ENCODE assay signal across 23 cellular contexts in the genomic region with DNA sequence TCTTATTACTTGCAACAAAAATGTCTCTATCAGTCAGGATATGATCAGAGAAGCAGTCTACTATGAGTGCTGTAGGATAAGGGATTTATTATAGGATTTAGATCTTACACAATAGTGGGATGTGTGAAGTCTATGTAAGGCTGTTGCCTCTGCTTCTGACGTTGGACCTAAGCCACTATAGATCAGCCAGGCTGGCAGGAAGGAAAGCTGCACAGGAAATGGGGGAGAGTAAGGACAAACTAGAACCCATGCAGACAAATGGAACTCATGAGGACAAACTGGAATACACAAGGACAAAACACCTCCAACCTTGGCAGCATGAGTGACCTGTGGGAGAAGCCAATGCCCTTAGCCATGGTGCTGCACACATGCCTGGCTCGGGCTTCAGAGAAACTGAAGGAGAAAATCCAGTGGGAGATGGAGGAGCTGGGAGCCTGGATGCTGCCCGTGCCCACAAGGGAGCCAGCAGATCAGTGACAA.
DNase-seq lines count a peak whose midpoint lies in the region; ATAC-seq and TF ChIP-seq lines count a peak whose summit lies in the region.
"Had no signal": no experiment of that assay in that cellular context is flagged by ENCODE, and none has a peak within 500 bp of the region (broad histone marks: within the 10 kb centered on the region; RNA-seq: fewer than 3 reads in every experiment).

No MANE protein-coding gene starts in this region.

- TF ChIP-seq EP300 in esophagus muscularis mucosa (IDR thresholded peaks at IDR 0.05): no peak

- no peaks in the 10 kb centered on the region for H3K9me3 ChIP-seq in esophagus muscularis mucosa
- H3K9me3 ChIP-seq: BE2C had no signal

- in situ Hi-C loops in SK-MEL-5 (cut with HindIII; ENCODE audit: low pct_unique_long_range_greater_than_20kb, low sequenced_read_pairs): no loop called here

- H3K27me3 ChIP-seq in esophagus muscularis mucosa: no peaks in the 10 kb centered on the region
- no peaks in the 10 kb centered on the region for H3K27me3 ChIP-seq in GM23338 (ENCODE audit: insufficient read depth)
- H3K27me3 ChIP-seq: BE2C, BLaER1 had no signal

- no peaks in the 10 kb centered on the region for H3K27me3 Mint-ChIP-seq in GM23338 (ENCODE audit: insufficient read depth, low read depth, poor library complexity)
- H3K27me3 Mint-ChIP-seq in T-helper 2 cell treated with Interferon-gamma antibody and Interleukin-4, amounts not matched to agents 5 μg/mL and 100 μg/mL, for 36 hours (ENCODE audit: low read depth): peaks cover 35% of the 10 kb centered on the region

- H3F3A ChIP-seq in GM23338 (replicated peaks; ENCODE audit: low read depth): no peaks in the 10 kb centered on the region

- H3K9me3 Mint-ChIP-seq in GM23338: no peaks in the 10 kb centered on the region
- peaks cover 11% of the 10 kb centered on the region for H3K9me3 Mint-ChIP-seq in T-helper 2 cell treated with Interferon-gamma antibody and Interleukin-4, amounts not matched to agents 5 μg/mL and 100 μg/mL, for 36 hours

- TF ChIP-seq POLR2A in esophagus muscularis mucosa (IDR thresholded peaks at IDR 0.05; ENCODE audit: low read depth): no peak

- H3K9me2 ChIP-seq in GM23338 (ENCODE audit: insufficient read depth): peaks cover 10% of the 10 kb centered on the region; the same call in 1 of the 2 replicates

- no peaks in the 10 kb centered on the region for H3K36me3 ChIP-seq in esophagus muscularis mucosa
- H3K36me3 ChIP-seq in GM23338 (ENCODE audit: insufficient read depth): no peaks in the 10 kb centered on the region
- H3K36me3 ChIP-seq: BE2C, BLaER1 had no signal

- H3K79me2 ChIP-seq in GM23338 (replicated peaks; ENCODE audit: insufficient read depth): no peaks in the 10 kb centered on the region

- H3K4me2 ChIP-seq in GM23338: no peak overlapping the region
- H3K4me2 ChIP-seq: BLaER1 had no signal

- H3K4me1 ChIP-seq in esophagus muscularis mucosa: peaks cover 14 to 23% (median 16%) of the 10 kb centered on the region in 4 donors
- no peaks in the 10 kb centered on the region for H3K4me1 ChIP-seq in GM23338 (ENCODE audit: insufficient read depth)
- H3K4me1 ChIP-seq: BLaER1 had no signal

- H3K4me3 ChIP-seq in esophagus muscularis mucosa (no peak overlapping the region), GM23338 (no peak overlapping the region)
- H3K4me3 ChIP-seq: BLaER1 had no signal

- H3K36me3 Mint-ChIP-seq in GM23338 (ENCODE audit: low read depth): no peaks in the 10 kb centered on the region
- H3K36me3 Mint-ChIP-seq in T-helper 2 cell treated with Interferon-gamma antibody and Interleukin-4, amounts not matched to agents 5 μg/mL and 100 μg/mL, for 36 hours (ENCODE audit: low read depth): no peaks in the 10 kb centered on the region
- H3K36me3 Mint-ChIP-seq: CD14-positive monocyte; CD4-positive, alpha-beta memory T cell; CD4-positive, CD25-positive, alpha-beta regulatory T cell; CD8-positive, alpha-beta memory T cell had no signal

- ATAC-seq in GM23338: no peak
- ATAC-seq in GM19328 (IDR thresholded peaks at IDR 0.05; ENCODE audit: unreplicated experiment): no peak

- no peak overlapping the region for H2AFZ ChIP-seq in GM23338

- TF ChIP-seq CTCF in esophagus muscularis mucosa (IDR thresholded peaks at IDR 0.05) (no peak), GM23338 (conservative IDR thresholded peaks at IDR 0.05; ENCODE audit: low read depth in 2 of 2) (no peak)

- H3K4me1 Mint-ChIP-seq in GM23338: no peaks in the 10 kb centered on the region
- peaks cover 2% of the 10 kb centered on the region for H3K4me1 Mint-ChIP-seq in T-helper 2 cell treated with Interferon-gamma antibody and Interleukin-4, amounts not matched to agents 5 μg/mL and 100 μg/mL, for 36 hours (ENCODE audit: low read depth)
- H3K4me1 Mint-ChIP-seq: CD14-positive monocyte; CD4-positive, alpha-beta memory T cell; CD4-positive, CD25-positive, alpha-beta regulatory T cell; CD8-positive, alpha-beta memory T cell had no signal

- no peaks in the 10 kb centered on the region for H4K20me1 ChIP-seq in GM23338 (replicated peaks; ENCODE audit: insufficient read depth)
- H4K20me1 ChIP-seq: BLaER1 had no signal

- no peak overlapping the region for H3K27ac ChIP-seq in esophagus muscularis mucosa (replicated peaks in 1 of 4)
- H3K27ac ChIP-seq in GM23338 (ENCODE audit: low read depth): no peak overlapping the region
- H3K27ac ChIP-seq: BLaER1 had no signal

- H3K27ac Mint-ChIP-seq in GM23338: no peak overlapping the region
- no peak overlapping the region for H3K27ac Mint-ChIP-seq in T-helper 2 cell treated with Interferon-gamma antibody and Interleukin-4, amounts not matched to agents 5 μg/mL and 100 μg/mL, for 36 hours
- H3K27ac Mint-ChIP-seq: CD14-positive monocyte; CD4-positive, alpha-beta memory T cell; CD4-positive, CD25-positive, alpha-beta regulatory T cell had no signal

- intact Hi-C loops in esophagus muscularis mucosa (cut with DNase I): no loop called here

- H3K4me3 Mint-ChIP-seq in GM23338: no peak overlapping the region
- H3K4me3 Mint-ChIP-seq in T-helper 2 cell treated with Interferon-gamma antibody and Interleukin-4, amounts not matched to agents 5 μg/mL and 100 μg/mL, for 36 hours: no peak overlapping the region
- H3K4me3 Mint-ChIP-seq: CD14-positive monocyte; CD4-positive, alpha-beta memory T cell; CD4-positive, CD25-positive, alpha-beta regulatory T cell; CD8-positive, alpha-beta memory T cell had no signal

- DNase-seq in SK-MEL-5 (ENCODE audit: low read depth, low spot score) (peak; percentile 5), dermis microvascular lymphatic vessel endothelial cell (ENCODE audit: low read depth in 2 of 2) (peak; percentile 41 to 54), esophagus muscularis mucosa (ENCODE audit: extremely low spot score) (peak; percentile 90), middle frontal gyrus (ENCODE audit: extremely low spot score, low spot score) (peak; percentile 20), GM23338 (ENCODE audit: low spot score) (no peak)
- no peak for DNase-seq in activated CD8-positive, alpha-beta memory T cell treated with anti-CD3 and anti-CD28 coated beads for 24 hours
- DNase-seq in T-helper 2 cell treated with Interferon-gamma antibody and Interleukin-4, amounts not matched to agents 5 μg/mL and 100 μg/mL, for 36 hours (ENCODE audit: low spot score): no peak
- DNase-seq: 8988T; ACHN; BE2C; C1 segment of cervical spinal cord; CD4-positive, alpha-beta memory T cell; CD4-positive, CD25-positive, alpha-beta regulatory T cell; CD8-positive, alpha-beta memory T cell; COR-L47; DMS 273 treated with DMSO at 0.1 percent for 48 hours; DMS153; DMS53; DMS79; GF-D8 had no signal

- 74% methylated on average over 3 of the region's 3 CpGs for WGBS in esophagus muscularis mucosa

TF ChIP-seq in GM23338, 12 proteins besides CTCF, POLR2A, EP300 and RAD21 (continues in another document):
- no peak for TF ChIP-seq CREB1 (CRISPR knock-in tag; IDR thresholded peaks at IDR 0.05; ENCODE audit: low read depth)
- no peak for TF ChIP-seq NANOG (IDR thresholded peaks at IDR 0.05; ENCODE audit: borderline replicate concordance)
- TF ChIP-seq ZNF331 (CRISPR knock-in tag; IDR thresholded peaks at IDR 0.05; ENCODE audit: low read depth): no peak

Comparison
In these comparisons a context has a peak if more than half of its experiments do, and no peak if none do; other contexts are left out.
1. DNase-seq: peak in SK-MEL-5 (single experiment), dermis microvascular lymphatic vessel endothelial cell (2 of 2), esophagus muscularis mucosa (single experiment) and middle frontal gyrus (single experiment); none in GM23338 (single experiment), activated CD8-positive, alpha-beta memory T cell treated with anti-CD3 and anti-CD28 coated beads for 24 hours (single experiment) and T-helper 2 cell treated with Interferon-gamma antibody and Interleukin-4, amounts not matched to agents 5 μg/mL and 100 μg/mL, for 36 hours (single experiment).